Comparison of ENCODE assay signal across 2 cellular contexts in genomic region chr21:42820513-42821465, GRCh38.
A peak's percentile ranks its signal among the peaks of the same experiment; 100 is the strongest.
TF ChIP-seq lines count a peak whose summit lies in the region.

No MANE protein-coding gene starts in this region.

TF ChIP-seq in HepG2, 621 proteins besides CTCF, POLR2A, EP300 and RAD21 (continues in another document):
- TF ChIP-seq FOXA1 (IDR thresholded peaks at IDR 0.05): no peak
- peak; percentile 90 for TF ChIP-seq FOXA1 (CRISPR knock-in tag; IDR thresholded peaks at IDR 0.05)
- no peak for TF ChIP-seq REST (IDR thresholded peaks at IDR 0.05; ENCODE audit: borderline replicate concordance in 1 of 2, low read depth in 1 of 2, low read length in 2 of 2)
- peak; percentile 49 for TF ChIP-seq STAG1 (CRISPR knock-in tag; IDR thresholded peaks at IDR 0.05)
- no peak for TF ChIP-seq ATF6 (CRISPR knock-in tag; conservative IDR thresholded peaks at IDR 0.05)
- no peak for TF ChIP-seq ZSCAN12 (CRISPR knock-in tag; IDR thresholded peaks at IDR 0.05)
- no peak for TF ChIP-seq SMARCC2 (IDR thresholded peaks at IDR 0.05)
- no peak for TF ChIP-seq NFIC (IDR thresholded peaks at IDR 0.05; ENCODE audit: low read length)
- no peak for TF ChIP-seq ZC3H4 (CRISPR knock-in tag; IDR thresholded peaks at IDR 0.05; ENCODE audit: borderline replicate concordance)
- no peak for TF ChIP-seq BCLAF1 (IDR thresholded peaks at IDR 0.05)
- TF ChIP-seq ZNF496 (CRISPR knock-in tag; IDR thresholded peaks at IDR 0.05; ENCODE audit: insufficient replicate concordance): no peak
- no peak for TF ChIP-seq DNMT3B (CRISPR knock-in tag; conservative IDR thresholded peaks at IDR 0.05)
- no peak for TF ChIP-seq RBM22 (optimal IDR thresholded peaks at IDR 0.05; ENCODE audit: low read length)
- no peak for TF ChIP-seq BRF2 (CRISPR knock-in tag; IDR thresholded peaks at IDR 0.05)
- TF ChIP-seq ZNF12 (CRISPR knock-in tag; IDR thresholded peaks at IDR 0.05): no peak
- no peak for TF ChIP-seq TP53 (CRISPR knock-in tag; conservative IDR thresholded peaks at IDR 0.05)

TF ChIP-seq in H1, 55 proteins besides CTCF, POLR2A, EP300 and RAD21:
- TF ChIP-seq SUZ12 (IDR thresholded peaks at IDR 0.05; ENCODE audit: low read length) (no peak), GABPA (IDR thresholded peaks at IDR 0.05; ENCODE audit: borderline replicate concordance, insufficient read depth, low read length) (no peak)
